25 cellular contexts compared by ENCODE assay signal in the genomic region with DNA sequence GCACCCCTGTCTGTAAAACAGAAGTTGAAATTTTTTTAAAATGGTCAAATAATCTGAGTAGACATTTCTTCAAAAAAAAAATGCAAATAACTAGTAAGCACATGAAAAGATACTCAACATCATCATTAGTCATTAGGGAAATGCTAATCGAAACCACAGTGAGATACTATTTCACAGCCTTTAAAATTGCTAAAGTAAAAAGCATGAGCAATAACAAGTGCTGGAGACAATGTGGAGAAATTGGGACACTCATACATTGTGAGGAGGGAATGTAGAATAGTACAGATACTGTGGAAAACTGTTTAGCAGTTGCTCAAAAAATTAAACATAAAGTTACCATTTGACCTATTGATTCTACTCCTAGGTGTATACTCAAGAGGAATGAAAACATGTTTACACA.
"Had no signal": no experiment of that assay in that cellular context is flagged by ENCODE, and none has a peak within 500 bp of the region (broad histone marks: within the 10 kb centered on the region; RNA-seq: fewer than 3 reads in every experiment).

No MANE protein-coding gene starts in this region.

- ATAC-seq: naive thymus-derived CD8-positive, alpha-beta T cell; pancreas; right cardiac atrium; sciatic nerve; stimulated activated naive B cell treated with anti-CD40 and anti-IgM and Interleukin-4, amounts not matched to agents 10 μg/mL and 1 μg/mL and 100 μg/mL, for 72 hours; stimulated activated naive CD8-positive, alpha-beta T cell treated with anti-CD3 and anti-CD28 coated beads, Interleukin-15, Interleukin-2, amounts not matched to agents 100 U/mL and 50 U/mL, for 24 hours had no signal

- H3K36me3 ChIP-seq: left ventricle myocardium inferior, pancreas, prostate gland, stomach, thyroid gland, transverse colon, upper lobe of left lung, vagina had no signal

- H3K9me3 ChIP-seq: pancreas, prostate gland, testis, thyroid gland, upper lobe of left lung, vagina had no signal

- H3K4me1 ChIP-seq: left ventricle myocardium inferior, pancreas, prostate gland, stomach, testis, thyroid gland, transverse colon, upper lobe of left lung, vagina had no signal

- H3K27ac ChIP-seq: left ventricle myocardium inferior, pancreas, prostate gland, skin epidermis, stomach, testis, thyroid gland, transverse colon, upper lobe of left lung, vagina had no signal

- DNase-seq: islet precursor cell; left ventricle myocardium inferior; midbrain; naive thymus-derived CD8-positive, alpha-beta T cell; nucleus accumbens; pancreas; posterior cingulate gyrus; retina; right cardiac atrium; stimulated activated CD4-positive, alpha-beta T cell treated with anti-CD3 and anti-CD28 coated beads, Interleukin-12 subunit alpha, Interleukin-12 subunit beta, amount 100 ng/mL, for 4 hours; stimulated activated CD4-positive, alpha-beta T cell treated with anti-CD3 and anti-CD28 coated beads, Interleukin-15, amount 100 ng/mL, for 24 hours; stimulated activated CD4-positive, alpha-beta T cell treated with anti-CD3 and anti-CD28 coated beads, Interleukin-2, amount 100 ng/mL, for 24 hours; stimulated activated CD4-positive, alpha-beta T cell treated with anti-CD3 and anti-CD28 coated beads, Interleukin-4, amount 100 ng/mL, for 1 hour; stimulated activated naive B cell treated with anti-CD40 and anti-IgM and Interleukin-4, amounts not matched to agents 10 μg/mL and 1 μg/mL and 100 μg/mL, for 72 hours; stimulated activated naive CD8-positive, alpha-beta T cell treated with anti-CD3 and anti-CD28 coated beads, Interleukin-15, Interleukin-2, amounts not matched to agents 100 U/mL and 50 U/mL, for 24 hours; stomach; testis; thyroid gland; transverse colon; upper lobe of left lung had no signal

- FAIRE-seq: pancreas had no signal

- H3K27me3 ChIP-seq: pancreas, stomach, testis, thyroid gland, transverse colon, upper lobe of left lung, vagina had no signal

- H3K4me3 ChIP-seq: left ventricle myocardium inferior, lung, pancreas, prostate gland, skin epidermis, stomach, testis, thyroid gland, transverse colon, upper lobe of left lung, vagina had no signal
